ENCODE assay signal across 19 cellular contexts in the genomic region with DNA sequence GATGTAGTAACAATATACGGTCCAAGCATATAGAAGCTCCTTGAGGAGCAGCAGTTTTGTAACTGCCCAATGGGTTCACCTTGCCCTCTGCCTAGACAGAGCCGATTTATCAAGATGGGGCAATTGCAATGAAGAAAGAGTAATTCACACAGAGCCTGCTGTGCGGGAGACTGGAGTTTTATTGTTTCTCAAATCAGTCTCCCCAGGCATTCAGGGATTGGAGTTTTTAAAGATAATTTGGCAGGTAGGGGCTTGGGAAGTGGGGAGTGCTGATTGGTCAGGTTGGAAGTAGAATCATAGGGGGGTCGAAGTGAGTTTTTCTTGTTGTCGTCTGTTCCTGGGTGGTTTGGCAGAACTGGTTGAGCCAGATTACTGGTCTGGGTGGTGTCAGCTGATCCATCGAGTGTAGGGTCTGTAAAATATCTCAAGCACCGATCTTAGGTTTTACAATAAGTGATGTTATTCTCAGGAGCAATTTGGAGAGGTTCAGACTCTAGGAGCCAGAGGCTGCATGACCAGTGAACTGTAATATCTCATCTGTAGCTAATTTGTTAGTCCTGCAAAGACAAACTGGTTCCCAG. TPM values are rescaled to one million over a fixed set of nuclear protein-coding genes. Genes with fewer than 3 reads are reported as not detected.
A peak's percentile ranks its signal among the peaks of the same experiment; 100 is the strongest.
DNase-seq lines count a peak whose midpoint lies in the region; ATAC-seq, FAIRE-seq and TF ChIP-seq lines count a peak whose summit lies in the region.
"Had no signal": no experiment of that assay in that cellular context is flagged by ENCODE, and none has a peak within 500 bp of the region (broad histone marks: within the 10 kb centered on the region; RNA-seq: fewer than 3 reads in every experiment).

No MANE protein-coding gene starts in this region.

- in situ Hi-C loops in HepG2 (cut with HindIII; ENCODE audit: extremely low pct_ligation_motif_present, low pct_unique_long_range_greater_than_20kb) = no loop called here

- H3K9ac ChIP-seq in HepG2 (ENCODE audit: insufficient read depth, low read depth, low read length) = no peak overlapping the region
- H3K9ac ChIP-seq in endodermal cell (ENCODE audit: extremely low read depth, low read length, poor library complexity, severe bottlenecking) = no peak overlapping the region
- no peak overlapping the region for H3K9ac ChIP-seq in MM.1S (ENCODE audit: low read length)
- H3K9ac ChIP-seq: BLaER1 had no signal

- H2AFZ ChIP-seq in HepG2 (ENCODE audit: low read length) (no peak overlapping the region), MM.1S (ENCODE audit: low read length) (no peak overlapping the region)

- ATAC-seq in HepG2 (no peak), right lobe of liver (no peak), left lung (peak; percentile 33)
- ATAC-seq: K562 had no signal

- H3K27ac Mint-ChIP-seq in endodermal cell = no peak overlapping the region
- H3K27ac Mint-ChIP-seq: CD8-positive, alpha-beta memory T cell had no signal

- H3K27ac ChIP-seq in HepG2 (ENCODE audit: extremely low read length, insufficient read depth, low read length) (peak overlapping the region; percentile 87), right lobe of liver (no peak overlapping the region), endodermal cell (ENCODE audit: low read depth, low read length) (no peak overlapping the region), left lung (no peak overlapping the region), MM.1S (ENCODE audit: low read length) (no peak overlapping the region)
- H3K27ac ChIP-seq: BLaER1, Peyer's patch had no signal

- H3K27me3 ChIP-seq in HepG2 (ENCODE audit: control insufficient read depth in 1 of 2, insufficient read depth in 2 of 2, low read length in 2 of 2) (no peaks in the 10 kb centered on the region), right lobe of liver (no peaks in the 10 kb centered on the region), endodermal cell (ENCODE audit: control insufficient read depth, insufficient read depth, low read length, poor library complexity, severe bottlenecking) (peaks cover 65% of the 10 kb centered on the region), left lung (no peaks in the 10 kb centered on the region), MM.1S (replicated peaks; ENCODE audit: insufficient read depth, low read length) (no peaks in the 10 kb centered on the region)
- H3K27me3 ChIP-seq: BLaER1, Peyer's patch had no signal

- intact Hi-C loops in HepG2 (cut with micrococcal nuclease; ENCODE audit: unreplicated experiment) = no loop called here
- intact Hi-C loops in right lobe of liver (cut with DNase I) = no loop called here
- intact Hi-C loops in left lung (cut with DNase I) = no loop called here

- CTCF ChIA-PET in HepG2 (lab: Yijun Ruan, JAX; ENCODE audit: low intra/inter-chr PET ratio, low total read pairs) = no interaction called here

- no peak for TF ChIP-seq RAD21 in HepG2 (CRISPR knock-in tag; IDR thresholded peaks at IDR 0.05)

- no peak overlapping the region for H3K4me3 Mint-ChIP-seq in endodermal cell
- H3K4me3 Mint-ChIP-seq: CD8-positive, alpha-beta memory T cell had no signal

- no TSS peak for BruUV-seq in HepG2 (replicated peaks; lab: Mats Ljungman, UMichigan)

- WGBS in HepG2 (ENCODE audit: low lambda C conversion rate) = 98% methylated on average over 7 of the region's 7 CpGs
- 66% methylated on average over 7 of the region's 7 CpGs for WGBS in right lobe of liver (ENCODE audit: insufficient coverage, low coverage, low lambda C conversion rate, missing lambda C conversion rate)
- WGBS in endodermal cell (ENCODE audit: insufficient coverage in 1 of 2, insufficient read length in 1 of 2), 2 experiments = 38 to 75% methylated on average over 3 to 7 of the region's 7 CpGs

- no peaks in the 10 kb centered on the region for H3K9me2 ChIP-seq in MM.1S (replicated peaks; ENCODE audit: insufficient read depth, low read length)

- peaks cover 57% of the 10 kb centered on the region for H3K27me3 Mint-ChIP-seq in endodermal cell (ENCODE audit: insufficient read depth)

- H3K4me1 ChIP-seq in HepG2 (ENCODE audit: insufficient read depth, low read length) (peaks cover 100% of the 10 kb centered on the region), right lobe of liver (peaks cover 0 to 37% (median 14%) of the 10 kb centered on the region in 4 donors), endodermal cell (ENCODE audit: control insufficient read depth, insufficient read depth, low read length) (peaks cover 10% of the 10 kb centered on the region), left lung (peaks cover 0 to 43% of the 10 kb centered on the region in 2 donors), MM.1S (ENCODE audit: low read length) (no peaks in the 10 kb centered on the region)
- H3K4me1 ChIP-seq: BLaER1 had no signal

- DNase-seq in HepG2 (ENCODE audit: low spot score) (no peak), right lobe of liver (no peak), endodermal cell (peak; percentile 60), left lung (no peak), cortex of kidney (lab: John Stamatoyannopoulos, UW) (no peak), MM.1S (no peak), NCI-H748 treated with DMSO at 0.1 percent for 48 hours (lab: John Stamatoyannopoulos, UW) (no peak), NCI-H69 (lab: John Stamatoyannopoulos, UW) (no peak)
- DNase-seq: 8988T; CD8-positive, alpha-beta memory T cell; DMS 273 treated with DMSO at 0.1 percent for 48 hours; NCI-H1436 treated with DMSO at 0.1 percent for 48 hours; NCI-H345; Peyer's patch; Right ventricle myocardium superior had no signal

- H3K4me3 ChIP-seq in HepG2 (replicated peaks in 1 of 3; ENCODE audit: insufficient read depth in 1 of 3, low read depth in 2 of 3, low read length in 3 of 3) = no peak overlapping the region
- H3K4me3 ChIP-seq in right lobe of liver = no peak overlapping the region
- H3K4me3 ChIP-seq in endodermal cell (ENCODE audit: low read length) = no peak overlapping the region
- no peak overlapping the region for H3K4me3 ChIP-seq in left lung
- H3K4me3 ChIP-seq in MM.1S (ENCODE audit: low read length) = no peak overlapping the region
- H3K4me3 ChIP-seq: BLaER1, K562, Peyer's patch had no signal

- H3K36me3 ChIP-seq in HepG2 (replicated peaks in 1 of 2; ENCODE audit: control insufficient read depth in 1 of 2, insufficient read depth in 2 of 2, low read length in 2 of 2) (no peaks in the 10 kb centered on the region), right lobe of liver (no peaks in the 10 kb centered on the region), endodermal cell (ENCODE audit: control insufficient read depth, insufficient read depth, low read length) (no peaks in the 10 kb centered on the region), left lung (no peaks in the 10 kb centered on the region), MM.1S (replicated peaks; ENCODE audit: insufficient read depth, low read length) (no peaks in the 10 kb centered on the region)
- H3K36me3 ChIP-seq: BLaER1, Peyer's patch had no signal

- no peaks in the 10 kb centered on the region for H3K9me3 ChIP-seq in HepG2 (ENCODE audit: low read length)
- no peaks in the 10 kb centered on the region for H3K9me3 ChIP-seq in right lobe of liver
- H3K9me3 ChIP-seq in endodermal cell (ENCODE audit: control insufficient read depth, low read length) = no peaks in the 10 kb centered on the region
- no peaks in the 10 kb centered on the region for H3K9me3 ChIP-seq in left lung
- H3K9me3 ChIP-seq in MM.1S (replicated peaks; ENCODE audit: insufficient read depth, low read length) = no peaks in the 10 kb centered on the region
- H3K9me3 ChIP-seq: BLaER1, Peyer's patch had no signal

- POLR2A ChIA-PET in HepG2 (lab: Yijun Ruan, JAX) = interaction anchor here (8.9 kb wide), 1 partner anchor 10 kb away, joined by 180 read pairs; a partner anchor contains a TSS

- H3K36me3 Mint-ChIP-seq in endodermal cell (ENCODE audit: low read depth) = no peaks in the 10 kb centered on the region
- H3K36me3 Mint-ChIP-seq: CD8-positive, alpha-beta memory T cell had no signal

- H3K79me2 ChIP-seq in HepG2 (ENCODE audit: insufficient read depth, low read length) = peaks cover 3% of the 10 kb centered on the region
- H3K79me2 ChIP-seq in MM.1S (ENCODE audit: low read length) = no peaks in the 10 kb centered on the region

- TF ChIP-seq POLR2A in HepG2 (IDR thresholded peaks at IDR 0.05; ENCODE audit: insufficient read depth in 1 of 2, low read depth in 2 of 2, low read length in 2 of 2) = no peak
- no peak for TF ChIP-seq POLR2A in right lobe of liver (IDR thresholded peaks at IDR 0.05)

- H3K9me3 Mint-ChIP-seq in endodermal cell = no peaks in the 10 kb centered on the region

- H4K20me1 ChIP-seq in HepG2 (ENCODE audit: insufficient read depth, low read length) (no peaks in the 10 kb centered on the region), MM.1S (ENCODE audit: insufficient read depth, low read length) (no peaks in the 10 kb centered on the region)
- H4K20me1 ChIP-seq: BLaER1 had no signal

- H3K4me2 ChIP-seq in HepG2 (ENCODE audit: low read depth, low read length) (no peak overlapping the region), MM.1S (ENCODE audit: low read depth, low read length) (no peak overlapping the region)
- H3K4me2 ChIP-seq: BLaER1 had no signal

- TF ChIP-seq EP300 in HepG2 (IDR thresholded peaks at IDR 0.05; ENCODE audit: low read depth in 2 of 2, low read length in 2 of 2) (no peak), HepG2 (CRISPR knock-in tag; IDR thresholded peaks at IDR 0.05; ENCODE audit: borderline replicate concordance) (no peak)

- TF ChIP-seq CTCF in HepG2 (CRISPR knock-in tag; IDR thresholded peaks at IDR 0.05) (no peak), right lobe of liver (IDR thresholded peaks at IDR 0.05) (no peak), endodermal cell (conservative IDR thresholded peaks at IDR 0.05) (no peak), left lung (IDR thresholded peaks at IDR 0.05) (no peak), MM.1S (IDR thresholded peaks at IDR 0.05; ENCODE audit: low read length) (no peak)

- no peak for FAIRE-seq in HepG2 (lab: Jason Lieb, UNC)
- FAIRE-seq: K562 had no signal

- peaks cover 30% of the 10 kb centered on the region for H3K4me1 Mint-ChIP-seq in endodermal cell

- H3F3A ChIP-seq in MM.1S (ENCODE audit: insufficient read depth, low read length) = no peaks in the 10 kb centered on the region

RNA-seq across cellular contexts. Expression of a gene that starts 9.6 kb away (rescaled TPM):
- 2,013 and 3,266 TPM in 2 replicates for total RNA-seq in HepG2 (2016; rRNA removed; fragmentation: Illumina TruSeq; extraction: Trizol)
- 1,032 and 1,133 TPM in 2 replicates for total RNA-seq in HepG2 (2016; cell fraction: cytosol; rRNA removed; fragmentation: Illumina TruSeq; extraction: Trizol; ENCODE audit: low read depth)
- total RNA-seq in HepG2 (2016; cell fraction: insoluble cytoplasmic fraction; rRNA removed; fragmentation: Illumina TruSeq; extraction: Trizol) = 1,778 and 3,168 TPM in 2 replicates
- 2,429 and 2,540 TPM in 2 replicates for total RNA-seq in HepG2 (2016; cell fraction: membrane; rRNA removed; fragmentation: Illumina TruSeq; extraction: Trizol)
- total RNA-seq in HepG2 (2016; cell fraction: nucleus; rRNA removed; fragmentation: Illumina TruSeq; extraction: Trizol) = 3,105 and 3,600 TPM in 2 replicates
- 11,015 and 14,177 TPM in 2 replicates for polyA plus RNA-seq in HepG2 (2011; rRNA removed)
- polyA plus RNA-seq in HepG2 (2011; cell fraction: cytosol; rRNA removed) = 9,533 and 11,655 TPM in 2 replicates
- 2,313 and 3,208 TPM in 2 replicates for polyA plus RNA-seq in HepG2 (2011; cell fraction: nucleus; rRNA removed)
- polyA plus RNA-seq in HepG2 (2012) = 7,481 and 10,843 TPM in 2 replicates
- polyA plus RNA-seq in HepG2 (2016; cell fraction: cytosol; fragmentation: Illumina TruSeq; extraction: Trizol; ENCODE audit: low read depth) = 4,767 and 4,962 TPM in 2 replicates
- polyA plus RNA-seq in HepG2 (2016; cell fraction: insoluble cytoplasmic fraction; fragmentation: Illumina TruSeq; extraction: Trizol; ENCODE audit: low read depth) = 4,118 and 4,730 TPM in 2 replicates
- polyA plus RNA-seq in HepG2 (2016; cell fraction: membrane; fragmentation: Illumina TruSeq; extraction: Trizol; ENCODE audit: low read depth) = 6,083 and 6,679 TPM in 2 replicates
- polyA plus RNA-seq in HepG2 (2016; cell fraction: nucleus; fragmentation: Illumina TruSeq; extraction: Trizol; ENCODE audit: insufficient read depth, low read depth) = 8,870 and 9,648 TPM in 2 replicates
- 7.6 and 11,192 TPM in 2 replicates for polyA minus RNA-seq in HepG2 (2011; rRNA and poly(A)+ RNA removed; ENCODE audit: low replicate concordance)
- polyA minus RNA-seq in HepG2 (2011; cell fraction: cytosol; rRNA and poly(A)+ RNA removed) = 3,443 and 4,995 TPM in 2 replicates
- 1,177 and 2,207 TPM in 2 replicates for polyA minus RNA-seq in HepG2 (2011; cell fraction: nucleus; rRNA and poly(A)+ RNA removed)
- over 10,000 TPM; 18,575 to 39,670 (median 31,917) TPM for total RNA-seq in right lobe of liver
- 1 to 10 TPM in 1 of 2 donors, not detected in 1; 1.2 TPM for total RNA-seq in endodermal cell
- polyA plus RNA-seq in endodermal cell (2013, experiment 1 of 2) = 1.2 TPM
- 0.91 TPM for polyA plus RNA-seq in endodermal cell (2013, experiment 2 of 2)
- total RNA-seq in left lung = 1,000 to 10,000 TPM; 1,065 to 1,514 TPM
- polyA plus RNA-seq: CD8-positive, alpha-beta memory T cell; K562 had no signal

RNA-seq across cellular contexts. Expression of a gene that starts 31.5 kb away (rescaled TPM):
- total RNA-seq in HepG2 (2016; rRNA removed; fragmentation: Illumina TruSeq; extraction: Trizol) (0.24 TPM in 1 of 2 replicates, not detected in the other), right lobe of liver (not detected), endodermal cell (not detected), left lung (not detected)
- not detected in 2 replicates for total RNA-seq in HepG2 (2016; cell fraction: cytosol; rRNA removed; fragmentation: Illumina TruSeq; extraction: Trizol; ENCODE audit: low read depth)
- total RNA-seq in HepG2 (2016; cell fraction: insoluble cytoplasmic fraction; rRNA removed; fragmentation: Illumina TruSeq; extraction: Trizol) = 0.21 TPM in 1 of 2 replicates, not detected in the other
- not detected in 2 replicates for total RNA-seq in HepG2 (2016; cell fraction: membrane; rRNA removed; fragmentation: Illumina TruSeq; extraction: Trizol)
- total RNA-seq in HepG2 (2016; cell fraction: nucleus; rRNA removed; fragmentation: Illumina TruSeq; extraction: Trizol) = not detected in 2 replicates
- polyA plus RNA-seq in HepG2 (2011; rRNA removed) = 0.08 TPM in 1 of 2 replicates, not detected in the other
- not detected in 2 replicates for polyA plus RNA-seq in HepG2 (2011; cell fraction: cytosol; rRNA removed)
- 0.81 and 0.84 TPM in 2 replicates for polyA plus RNA-seq in HepG2 (2011; cell fraction: nucleus; rRNA removed)
- polyA plus RNA-seq in HepG2 (2012) = 0.17 TPM in 1 of 2 replicates, not detected in the other
- polyA plus RNA-seq in HepG2 (2016; cell fraction: cytosol; fragmentation: Illumina TruSeq; extraction: Trizol; ENCODE audit: low read depth) = not detected in 2 replicates
- polyA plus RNA-seq in HepG2 (2016; cell fraction: insoluble cytoplasmic fraction; fragmentation: Illumina TruSeq; extraction: Trizol; ENCODE audit: low read depth) = not detected in 2 replicates
- polyA plus RNA-seq in HepG2 (2016; cell fraction: membrane; fragmentation: Illumina TruSeq; extraction: Trizol; ENCODE audit: low read depth) = 0.21 TPM in 1 of 2 replicates, not detected in the other
- not detected in 2 replicates for polyA plus RNA-seq in HepG2 (2016; cell fraction: nucleus; fragmentation: Illumina TruSeq; extraction: Trizol; ENCODE audit: insufficient read depth, low read depth)
- polyA minus RNA-seq in HepG2 (2011; rRNA and poly(A)+ RNA removed; ENCODE audit: low replicate concordance) = not detected in 2 replicates
- polyA minus RNA-seq in HepG2 (2011; cell fraction: cytosol; rRNA and poly(A)+ RNA removed) = not detected in 2 replicates
- 0.87 and 1.4 TPM in 2 replicates for polyA minus RNA-seq in HepG2 (2011; cell fraction: nucleus; rRNA and poly(A)+ RNA removed)
- not detected for polyA plus RNA-seq in endodermal cell (2013, experiment 1 of 2)
- polyA plus RNA-seq in endodermal cell (2013, experiment 2 of 2) = not detected
- total RNA-seq: CD8-positive, alpha-beta memory T cell; Daoy; H4; K562; Peyer's patch; Right ventricle myocardium superior had no signal
- polyA plus RNA-seq: CD8-positive, alpha-beta memory T cell; K562 had no signal

RNA-seq across cellular contexts. Expression of a gene that starts 54.6 kb away (rescaled TPM):
- total RNA-seq in HepG2 (2016; rRNA removed; fragmentation: Illumina TruSeq; extraction: Trizol) (9.8 and 21.2 TPM in 2 replicates), right lobe of liver (100 to 1,000 TPM in 4 of 6 experiments, 10 to 100 TPM in 2; 79.7 to 414 (median 172) TPM), endodermal cell (under 1 TPM in 1 of 2 donors, not detected in 1; 0.70 TPM), left lung (not detected)
- total RNA-seq in HepG2 (2016; cell fraction: cytosol; rRNA removed; fragmentation: Illumina TruSeq; extraction: Trizol; ENCODE audit: low read depth) = 4.9 TPM in 2 replicates
- 7.7 and 19.9 TPM in 2 replicates for total RNA-seq in HepG2 (2016; cell fraction: insoluble cytoplasmic fraction; rRNA removed; fragmentation: Illumina TruSeq; extraction: Trizol)
- total RNA-seq in HepG2 (2016; cell fraction: membrane; rRNA removed; fragmentation: Illumina TruSeq; extraction: Trizol) = 6.8 and 7.2 TPM in 2 replicates
- 17.5 and 21.4 TPM in 2 replicates for total RNA-seq in HepG2 (2016; cell fraction: nucleus; rRNA removed; fragmentation: Illumina TruSeq; extraction: Trizol)
- 131 and 142 TPM in 2 replicates for polyA plus RNA-seq in HepG2 (2011; rRNA removed)
- 228 and 231 TPM in 2 replicates for polyA plus RNA-seq in HepG2 (2011; cell fraction: cytosol; rRNA removed)
- 105 and 121 TPM in 2 replicates for polyA plus RNA-seq in HepG2 (2011; cell fraction: nucleus; rRNA removed)
- 284 and 307 TPM in 2 replicates for polyA plus RNA-seq in HepG2 (2012)
- polyA plus RNA-seq in HepG2 (2016; cell fraction: cytosol; fragmentation: Illumina TruSeq; extraction: Trizol; ENCODE audit: low read depth) = 9.3 and 10.7 TPM in 2 replicates
- 10.5 and 15.9 TPM in 2 replicates for polyA plus RNA-seq in HepG2 (2016; cell fraction: insoluble cytoplasmic fraction; fragmentation: Illumina TruSeq; extraction: Trizol; ENCODE audit: low read depth)
- 8.6 and 9.0 TPM in 2 replicates for polyA plus RNA-seq in HepG2 (2016; cell fraction: membrane; fragmentation: Illumina TruSeq; extraction: Trizol; ENCODE audit: low read depth)
- polyA plus RNA-seq in HepG2 (2016; cell fraction: nucleus; fragmentation: Illumina TruSeq; extraction: Trizol; ENCODE audit: insufficient read depth, low read depth) = 40.1 and 45.5 TPM in 2 replicates
- 88.7 TPM in 1 of 2 replicates, not detected in the other for polyA minus RNA-seq in HepG2 (2011; rRNA and poly(A)+ RNA removed; ENCODE audit: low replicate concordance)
- polyA minus RNA-seq in HepG2 (2011; cell fraction: cytosol; rRNA and poly(A)+ RNA removed) = 75.9 and 114 TPM in 2 replicates
- polyA minus RNA-seq in HepG2 (2011; cell fraction: nucleus; rRNA and poly(A)+ RNA removed) = 62.1 and 71.2 TPM in 2 replicates
- not detected for polyA plus RNA-seq in endodermal cell (2013, experiment 1 of 2)
- polyA plus RNA-seq in endodermal cell (2013, experiment 2 of 2) = not detected
- total RNA-seq: CD8-positive, alpha-beta memory T cell; Daoy; H4; K562; Right ventricle myocardium superior had no signal
- polyA plus RNA-seq: CD8-positive, alpha-beta memory T cell; K562 had no signal

Comparison
In these comparisons a context has a peak if more than half of its experiments do, and no peak if none do; other contexts are left out.
1. RNA of a gene that starts 9.6 kb away (total RNA-seq): 18,575 to 39,670 TPM in right lobe of liver, 1,032 to 3,600 TPM in HepG2 and 1,065 to 1,514 TPM in left lung; 1.2 TPM in endodermal cell; every median in the first group is over 100 times any median in the second.